ENCODE assay signal across 25 cellular contexts in genomic region chr7:301291-302053, GRCh38. TPM values are rescaled to one million over a fixed set of nuclear protein-coding genes. Genes with fewer than 3 reads are reported as not detected.
A peak's percentile ranks its signal among the peaks of the same experiment; 100 is the strongest.
DNase-seq lines count a peak whose midpoint lies in the region; ATAC-seq, FAIRE-seq and TF ChIP-seq lines count a peak whose summit lies in the region.
"Had no signal": no experiment of that assay in that cellular context is flagged by ENCODE, and none has a peak within 500 bp of the region (broad histone marks: within the 10 kb centered on the region; RNA-seq: fewer than 3 reads in every experiment).

No MANE protein-coding gene starts in this region.

- TF ChIP-seq CTCF in CD14-positive monocyte (IDR thresholded peaks at IDR 0.05): no peak
- no peak for TF ChIP-seq CTCF in endodermal cell (conservative IDR thresholded peaks at IDR 0.05)
- no peak for TF ChIP-seq CTCF in prostate gland (IDR thresholded peaks at IDR 0.05)

- intact Hi-C loops in CD14-positive monocyte (cut with micrococcal nuclease): no loop called here
- intact Hi-C loops in sciatic nerve (cut with DNase I): no loop called here
- intact Hi-C loops in prostate gland (cut with DNase I): no loop called here

- no peak for ATAC-seq in sciatic nerve

- no peaks in the 10 kb centered on the region for H3K9me3 Mint-ChIP-seq in activated T-cell treated with anti-CD3 and anti-CD28 coated beads, Interleukin-2, amount 50 U/mL, for 24 hours
- H3K9me3 Mint-ChIP-seq in CD14-positive monocyte (peaks cover 0 to 4% (median 4%) of the 10 kb centered on the region in 7 donors), endodermal cell (no peaks in the 10 kb centered on the region)
- H3K9me3 Mint-ChIP-seq: CD8-positive, alpha-beta memory T cell; HFFc6 had no signal

- H3K36me3 ChIP-seq in endodermal cell (ENCODE audit: control insufficient read depth, insufficient read depth, low read length) (no peaks in the 10 kb centered on the region), prostate gland (no peaks in the 10 kb centered on the region)

- H3K27me3 Mint-ChIP-seq in activated T-cell treated with anti-CD3 and anti-CD28 coated beads, Interleukin-2, amount 50 U/mL, for 24 hours: no peaks in the 10 kb centered on the region
- H3K27me3 Mint-ChIP-seq in CD14-positive monocyte (ENCODE audit: low read depth in 3 of 3): peaks cover 2 to 6% (median 2%) of the 10 kb centered on the region in 3 donors
- peaks cover 1% of the 10 kb centered on the region for H3K27me3 Mint-ChIP-seq in endodermal cell (ENCODE audit: insufficient read depth)

- H3K27ac ChIP-seq in endodermal cell (ENCODE audit: low read depth, low read length) (no peak overlapping the region), prostate gland (no peak overlapping the region)
- H3K27ac ChIP-seq: 22Rv1, RWPE1 had no signal

- H3K4me3 Mint-ChIP-seq in activated T-cell treated with anti-CD3 and anti-CD28 coated beads, Interleukin-2, amount 50 U/mL, for 24 hours: no peak overlapping the region
- no peak overlapping the region for H3K4me3 Mint-ChIP-seq in CD14-positive monocyte
- no peak overlapping the region for H3K4me3 Mint-ChIP-seq in endodermal cell
- H3K4me3 Mint-ChIP-seq: CD8-positive, alpha-beta memory T cell; HFFc6 had no signal

- H3K4me1 ChIP-seq in endodermal cell (ENCODE audit: control insufficient read depth, insufficient read depth, low read length) (no peaks in the 10 kb centered on the region), prostate gland (replicated peaks) (no peaks in the 10 kb centered on the region)

- H3K27ac Mint-ChIP-seq in activated T-cell treated with anti-CD3 and anti-CD28 coated beads, Interleukin-2, amount 50 U/mL, for 24 hours: no peak overlapping the region
- H3K27ac Mint-ChIP-seq in CD14-positive monocyte (no peak overlapping the region), endodermal cell (no peak overlapping the region)
- H3K27ac Mint-ChIP-seq: CD8-positive, alpha-beta memory T cell; HFFc6 had no signal

- TF ChIP-seq POLR2A in prostate gland (IDR thresholded peaks at IDR 0.05): no peak

- H3K4me3 ChIP-seq in endodermal cell (ENCODE audit: low read length) (no peak overlapping the region), prostate gland (no peak overlapping the region)

- H3K27me3 ChIP-seq in endodermal cell (ENCODE audit: control insufficient read depth, insufficient read depth, low read length, poor library complexity, severe bottlenecking): no peaks in the 10 kb centered on the region
- H3K27me3 ChIP-seq in prostate gland (replicated peaks; ENCODE audit: insufficient read depth): no peaks in the 10 kb centered on the region

- peak; percentile 4 for DNase-seq in activated T-cell treated with anti-CD3 and anti-CD28 coated beads, Interleukin-2, amount 50 U/mL, for 1 hour
- DNase-seq in activated T-cell treated with anti-CD3 and anti-CD28 coated beads, Interleukin-2, amount 50 U/mL, for 24 hours: no peak
- DNase-seq in CD14-positive monocyte (ENCODE audit: low spot score) (peak; percentile 24), endodermal cell (peak; percentile 26), sciatic nerve (ENCODE audit: low spot score) (peak; percentile 47), prostate gland (ENCODE audit: low spot score) (no peak), urothelium cell line (ENCODE audit: low spot score) (no peak), globus pallidus (ENCODE audit: low spot score) (no peak)
- DNase-seq: ACHN; C1 segment of cervical spinal cord; Calu3; CD8-positive, alpha-beta memory T cell; EL; GF-D8; HFFc6; KG1; NCI-H1092; NCI-H1436 treated with DMSO at 0.1 percent for 48 hours; NCI-H1930; NCI-H2227 treated with DMSO at 0.1 percent for 48 hours; NCI-H510A; NK-92 treated with Interleukin-12 subunit alpha and Interleukin-12 subunit beta, amount 100 ng/mL, for 24 hours had no signal

- H3K36me3 Mint-ChIP-seq in activated T-cell treated with anti-CD3 and anti-CD28 coated beads, Interleukin-2, amount 50 U/mL, for 24 hours (ENCODE audit: low read depth): no peaks in the 10 kb centered on the region
- H3K36me3 Mint-ChIP-seq in CD14-positive monocyte (no peaks in the 10 kb centered on the region), endodermal cell (ENCODE audit: low read depth) (no peaks in the 10 kb centered on the region)
- H3K36me3 Mint-ChIP-seq: CD8-positive, alpha-beta memory T cell had no signal

- H3K4me1 Mint-ChIP-seq in activated T-cell treated with anti-CD3 and anti-CD28 coated beads, Interleukin-2, amount 50 U/mL, for 24 hours (ENCODE audit: low read depth): no peaks in the 10 kb centered on the region
- H3K4me1 Mint-ChIP-seq in CD14-positive monocyte (no peaks in the 10 kb centered on the region), endodermal cell (no peaks in the 10 kb centered on the region)
- H3K4me1 Mint-ChIP-seq: CD8-positive, alpha-beta memory T cell had no signal

- H3K9me3 ChIP-seq in endodermal cell (ENCODE audit: control insufficient read depth, low read length) (no peaks in the 10 kb centered on the region), prostate gland (no peaks in the 10 kb centered on the region)

- WGBS in endodermal cell (ENCODE audit: insufficient coverage in 1 of 2, insufficient read length in 1 of 2), 2 experiments: 92 to 93% methylated on average over 32 to 34 of the region's 34 CpGs
- 80% methylated on average over 34 of the region's 34 CpGs for WGBS in prostate gland

- H3K9ac ChIP-seq in endodermal cell (ENCODE audit: extremely low read depth, low read length, poor library complexity, severe bottlenecking): no peak overlapping the region

- no peak for FAIRE-seq in urothelium cell line (lab: Jason Lieb, UNC)
- FAIRE-seq: H54 had no signal

RNA-seq across cellular contexts. Expression of gene FOXL3, which starts 11.5 kb away (rescaled TPM):
- polyA plus RNA-seq in CD14-positive monocyte: not detected
- total RNA-seq in endodermal cell (not detected), sciatic nerve (not detected), prostate gland (not detected)
- polyA plus RNA-seq in endodermal cell (2013, experiment 1 of 2): not detected
- not detected for polyA plus RNA-seq in endodermal cell (2013, experiment 2 of 2)
- total RNA-seq: Calu3; CD8-positive, alpha-beta memory T cell; HFFc6 had no signal
- polyA plus RNA-seq: CD8-positive, alpha-beta memory T cell had no signal

Comparison
In these comparisons a context has a peak if more than half of its experiments do, and no peak if none do; other contexts are left out.
1. DNase-seq: peak in activated T-cell treated with anti-CD3 and anti-CD28 coated beads, Interleukin-2, amount 50 U/mL, for 1 hour (single experiment), CD14-positive monocyte (single experiment), endodermal cell (single experiment) and sciatic nerve (single experiment); none in activated T-cell treated with anti-CD3 and anti-CD28 coated beads, Interleukin-2, amount 50 U/mL, for 24 hours (single experiment), prostate gland (single experiment), urothelium cell line (single experiment) and globus pallidus (single experiment).